In genomic region chr9:98850851-98851729, GRCh38 we compare ENCODE assay signal across 21 cellular contexts. TPM values are rescaled to one million over a fixed set of nuclear protein-coding genes. Genes with fewer than 3 reads are reported as not detected.
A peak's percentile ranks its signal among the peaks of the same experiment; 100 is the strongest.
DNase-seq lines count a peak whose midpoint lies in the region; ATAC-seq and TF ChIP-seq lines count a peak whose summit lies in the region.
"Had no signal": no experiment of that assay in that cellular context is flagged by ENCODE, and none has a peak within 500 bp of the region (broad histone marks: within the 10 kb centered on the region; RNA-seq: fewer than 3 reads in every experiment).

No MANE protein-coding gene starts in this region.

- no peaks in the 10 kb centered on the region for H3K79me1 ChIP-seq in neuronal stem cell (ENCODE audit: low read depth, low read length)

- no peak for ATAC-seq in activated CD4-positive, alpha-beta T cell treated with anti-CD3 and anti-CD28 coated beads for 36 hours
- no peak for ATAC-seq in foreskin keratinocyte
- ATAC-seq: gastrocnemius medialis, HepG2, left colon had no signal

- POLR2A ChIA-PET in activated CD4-positive, alpha-beta T cell treated with anti-CD3 and anti-CD28 coated beads for 36 hours (lab: Charles Lee) = no interaction called here

- H3K36me3 Mint-ChIP-seq in activated CD4-positive, alpha-beta T cell treated with anti-CD3 and anti-CD28 coated beads for 36 hours (ENCODE audit: low read depth) = peaks cover 4% of the 10 kb centered on the region
- H3K36me3 Mint-ChIP-seq in activated naive CD4-positive, alpha-beta T cell treated with anti-CD3 and anti-CD28 coated beads, Interleukin-2, amount 10 ng/mL, durations not matched to agents 7 days and 5 days = no peaks in the 10 kb centered on the region

- no peaks in the 10 kb centered on the region for H3K27me3 ChIP-seq in HUES48 (ENCODE audit: control insufficient read depth, insufficient read depth, low read length)
- no peaks in the 10 kb centered on the region for H3K27me3 ChIP-seq in foreskin keratinocyte
- H3K27me3 ChIP-seq in neuronal stem cell (ENCODE audit: control insufficient read depth in 3 of 3, insufficient read depth in 3 of 3, low read depth in 1 of 3, low read length in 3 of 3) = no peaks in the 10 kb centered on the region
- no peaks in the 10 kb centered on the region for H3K27me3 ChIP-seq in MG63
- H3K27me3 ChIP-seq: gastrocnemius medialis had no signal

- peaks cover 2% of the 10 kb centered on the region for H3K9me3 Mint-ChIP-seq in activated CD4-positive, alpha-beta T cell treated with anti-CD3 and anti-CD28 coated beads for 36 hours (ENCODE audit: low read depth)
- no peaks in the 10 kb centered on the region for H3K9me3 Mint-ChIP-seq in activated naive CD4-positive, alpha-beta T cell treated with anti-CD3 and anti-CD28 coated beads, Interleukin-2, amount 10 ng/mL, durations not matched to agents 7 days and 5 days

- no peak overlapping the region for H3K4me2 ChIP-seq in neuronal stem cell (ENCODE audit: insufficient read depth, low read length, poor library complexity, severe bottlenecking)
- H3K4me2 ChIP-seq: SK-N-SH had no signal

- H2BK12ac ChIP-seq in neuronal stem cell (ENCODE audit: low read length) = no peak overlapping the region

- H3K18ac ChIP-seq in neuronal stem cell (ENCODE audit: low read length) = no peak overlapping the region

- H3K27ac ChIP-seq in HUES48 (ENCODE audit: low read depth, low read length) (peak overlapping the region; percentile 55), foreskin keratinocyte (peak overlapping the region; percentile 9), neuronal stem cell (replicated peaks; ENCODE audit: low read length) (no peak overlapping the region)
- H3K27ac ChIP-seq: gastrocnemius medialis had no signal

- H3K9me3 ChIP-seq in HUES48 (ENCODE audit: control insufficient read depth, insufficient read depth, low read length) = no peaks in the 10 kb centered on the region
- no peaks in the 10 kb centered on the region for H3K9me3 ChIP-seq in neuronal stem cell (replicated peaks in 1 of 2; ENCODE audit: control insufficient read depth in 2 of 2, insufficient read depth in 1 of 2, low read depth in 1 of 2, low read length in 2 of 2)
- no peaks in the 10 kb centered on the region for H3K9me3 ChIP-seq in MG63
- H3K9me3 ChIP-seq: SK-N-SH had no signal

- H3K4me3 ChIP-seq in HUES48 (ENCODE audit: low read depth, low read length) = no peak overlapping the region
- no peak overlapping the region for H3K4me3 ChIP-seq in neuronal stem cell (ENCODE audit: low read length in 2 of 2)
- H3K4me3 ChIP-seq in MG63 = no peak overlapping the region
- H3K4me3 ChIP-seq: gastrocnemius medialis had no signal

- H3K27ac Mint-ChIP-seq in activated CD4-positive, alpha-beta T cell treated with anti-CD3 and anti-CD28 coated beads for 36 hours = peak overlapping the region; percentile 44
- H3K27ac Mint-ChIP-seq in activated naive CD4-positive, alpha-beta T cell treated with anti-CD3 and anti-CD28 coated beads, Interleukin-2, amount 10 ng/mL, durations not matched to agents 7 days and 5 days = no peak overlapping the region
- H3K27ac Mint-ChIP-seq: activated B cell treated with CpG ODN at 0.5 μM for 24 hours, B cell, nephron had no signal

- intact Hi-C loops in activated CD4-positive, alpha-beta T cell treated with anti-CD3 and anti-CD28 coated beads for 36 hours (cut with DNase I, micrococcal nuclease) = no loop called here

- no peak overlapping the region for H3K4me3 Mint-ChIP-seq in activated CD4-positive, alpha-beta T cell treated with anti-CD3 and anti-CD28 coated beads for 36 hours
- H3K4me3 Mint-ChIP-seq in activated naive CD4-positive, alpha-beta T cell treated with anti-CD3 and anti-CD28 coated beads, Interleukin-2, amount 10 ng/mL, durations not matched to agents 7 days and 5 days = no peak overlapping the region
- H3K4me3 Mint-ChIP-seq: activated B cell treated with CpG ODN at 0.5 μM for 24 hours, B cell, nephron had no signal

- H3K23ac ChIP-seq in neuronal stem cell (ENCODE audit: low read depth, low read length, poor library complexity) = no peak overlapping the region

- H4K91ac ChIP-seq in neuronal stem cell (ENCODE audit: low read depth, low read length, poor library complexity) = no peak overlapping the region

- H3K4me1 ChIP-seq in HUES48 (ENCODE audit: control insufficient read depth, insufficient read depth, low read length) (peaks cover 13% of the 10 kb centered on the region), foreskin keratinocyte (peaks cover 14% of the 10 kb centered on the region), neuronal stem cell (ENCODE audit: control insufficient read depth in 2 of 2, insufficient read depth in 1 of 2, low read depth in 1 of 2, low read length in 2 of 2) (peaks cover 0 to 3% of the 10 kb centered on the region in 2 donors)
- H3K4me1 ChIP-seq: gastrocnemius medialis had no signal

- no peak overlapping the region for H2AK5ac ChIP-seq in neuronal stem cell (ENCODE audit: low read depth, low read length)

- H3K9ac ChIP-seq in HUES48 (ENCODE audit: low read depth, low read length) (no peak overlapping the region), neuronal stem cell (ENCODE audit: low read depth, low read length, poor library complexity) (no peak overlapping the region)
- H3K9ac ChIP-seq: SK-N-SH had no signal

- H2BK15ac ChIP-seq in neuronal stem cell (ENCODE audit: low read length) = no peak overlapping the region

- H3K36me3 ChIP-seq in HUES48 (ENCODE audit: control insufficient read depth, insufficient read depth, low read length) (peaks cover under 1% of the 10 kb centered on the region; the same call in 1 of the 2 replicates), neuronal stem cell (replicated peaks in 1 of 2; ENCODE audit: control insufficient read depth in 2 of 2, insufficient read depth in 2 of 2, low read length in 2 of 2) (peaks cover 0 to 2% of the 10 kb centered on the region in 2 donors), MG63 (no peaks in the 10 kb centered on the region)
- H3K36me3 ChIP-seq: gastrocnemius medialis had no signal

- H3K4ac ChIP-seq in neuronal stem cell (ENCODE audit: low read length) = no peak overlapping the region

- H3K14ac ChIP-seq in neuronal stem cell (ENCODE audit: low read length) = no peak overlapping the region

- no peaks in the 10 kb centered on the region for H3K27me3 Mint-ChIP-seq in activated CD4-positive, alpha-beta T cell treated with anti-CD3 and anti-CD28 coated beads for 36 hours
- peaks cover 19% of the 10 kb centered on the region for H3K27me3 Mint-ChIP-seq in activated naive CD4-positive, alpha-beta T cell treated with anti-CD3 and anti-CD28 coated beads, Interleukin-2, amount 10 ng/mL, durations not matched to agents 7 days and 5 days
- H3K27me3 Mint-ChIP-seq: B cell had no signal

- TF ChIP-seq CTCF in foreskin keratinocyte (conservative IDR thresholded peaks at IDR 0.05) = no peak
- no peak for TF ChIP-seq CTCF in GM10266 (IDR thresholded peaks at IDR 0.05; ENCODE audit: control insufficient read depth, insufficient read depth, low read depth, missing control alignments)

- CTCF ChIA-PET in activated CD4-positive, alpha-beta T cell treated with anti-CD3 and anti-CD28 coated beads for 36 hours (lab: Charles Lee) = interaction anchor here (0.6 to 7.9 kb wide), 3 partner anchors 61 to 287 kb away, joined by 3 to 76 read pairs (median 3); no protein-coding TSS in a partner anchor
- CTCF ChIA-PET in activated naive CD4-positive, alpha-beta T cell treated with anti-CD3 and anti-CD28 coated beads, Interleukin-2, amount 10 ng/mL, durations not matched to agents 7 days and 5 days (lab: Charles Lee) = interaction anchor here (0.7 to 7.5 kb wide), 2 partner anchors 14 to 147 kb away, joined by 3 to 96 read pairs; no protein-coding TSS in a partner anchor

- no peak overlapping the region for H2BK120ac ChIP-seq in neuronal stem cell (ENCODE audit: low read depth, low read length)

- H4K8ac ChIP-seq in neuronal stem cell (ENCODE audit: low read depth, low read length) = no peak overlapping the region

- H3K4me1 Mint-ChIP-seq in activated CD4-positive, alpha-beta T cell treated with anti-CD3 and anti-CD28 coated beads for 36 hours = peaks cover 9% of the 10 kb centered on the region
- peaks cover 11% of the 10 kb centered on the region for H3K4me1 Mint-ChIP-seq in activated naive CD4-positive, alpha-beta T cell treated with anti-CD3 and anti-CD28 coated beads, Interleukin-2, amount 10 ng/mL, durations not matched to agents 7 days and 5 days
- H3K4me1 Mint-ChIP-seq: activated B cell treated with CpG ODN at 0.5 μM for 24 hours, B cell had no signal

- H2BK5ac ChIP-seq in neuronal stem cell (ENCODE audit: low read length) = no peak overlapping the region

- DNase-seq in activated CD4-positive, alpha-beta T cell treated with anti-CD3 and anti-CD28 coated beads for 36 hours = no peak
- DNase-seq in activated CD4-positive, alpha-beta T cell treated with anti-CD3 and anti-CD28 coated beads for 4 hours = no peak
- DNase-seq in foreskin keratinocyte (no peak), neuronal stem cell (ENCODE audit: low spot score) (no peak), MG63 (no peak), GM10266 (ENCODE audit: extremely low spot score) (no peak)
- DNase-seq in activated naive CD4-positive, alpha-beta T cell treated with anti-CD3 and anti-CD28 coated beads, Interleukin-2, amount 10 ng/mL, durations not matched to agents 7 days and 5 days = no peak
- DNase-seq: activated B cell treated with CpG ODN at 0.5 μM for 24 hours, amniotic stem cell, dermis blood vessel endothelial cell, gastrocnemius medialis, left colon, NCI-H2107, NCI-H510A, RPMI8226, SK-N-SH, small intestine had no signal

- H2AFZ ChIP-seq in neuronal stem cell (ENCODE audit: low read length) = peak overlapping the region; percentile 23

- WGBS in neuronal stem cell (ENCODE audit: extremely low coverage in 2 of 2, insufficient read length in 2 of 2, insufficient replicate concordance in 1 of 2), 2 donors = no CpG with 5 or more reads among the region's 11 CpGs

RNA-seq across cellular contexts. Expression of gene GALNT12, which starts 43.6 kb away (rescaled TPM):
- 10 to 100 TPM; 10.2 to 12.7 TPM for total RNA-seq in activated CD4-positive, alpha-beta T cell treated with anti-CD3 and anti-CD28 coated beads for 36 hours
- 0.34 and 0.81 TPM in 2 replicates for total RNA-seq in foreskin keratinocyte
- 0.19 and 0.48 TPM in 2 replicates for polyA plus RNA-seq in foreskin keratinocyte
- polyA plus RNA-seq in neuronal stem cell (2013, experiment 1 of 2) = 18.8 TPM
- polyA plus RNA-seq in neuronal stem cell (2013, experiment 2 of 2) = 18.5 TPM
- total RNA-seq in MG63 (2014; rRNA removed; shearing (Covaris generic); ENCODE audit: low replicate concordance) = 0.22 and 0.99 TPM in 2 replicates
- polyA plus RNA-seq: HepG2 had no signal

RNA-seq across cellular contexts. Expression of gene ANKS6, which starts 54.7 kb away (rescaled TPM):
- 10 to 100 TPM; 15.8 to 17.4 TPM for total RNA-seq in activated CD4-positive, alpha-beta T cell treated with anti-CD3 and anti-CD28 coated beads for 36 hours
- total RNA-seq in foreskin keratinocyte = 17.0 and 17.5 TPM in 2 replicates
- polyA plus RNA-seq in foreskin keratinocyte = 15.3 and 17.7 TPM in 2 replicates
- 31.8 TPM for polyA plus RNA-seq in neuronal stem cell (2013, experiment 1 of 2)
- 30.2 TPM for polyA plus RNA-seq in neuronal stem cell (2013, experiment 2 of 2)
- 7.8 and 29.1 TPM in 2 replicates for total RNA-seq in MG63 (2014; rRNA removed; shearing (Covaris generic); ENCODE audit: low replicate concordance)
